Comparison of ENCODE assay signal across 1 cellular context in genomic region chr12:95002754-95003153, GRCh38.
TF ChIP-seq lines count a peak whose summit lies in the region.

No MANE protein-coding gene starts in this region.

TF ChIP-seq in H1, 55 proteins besides CTCF, POLR2A, EP300 and RAD21:
- no peak for TF ChIP-seq ATF2 (IDR thresholded peaks at IDR 0.05; ENCODE audit: low read length)
